ENCODE assay signal across 1 cellular context in genomic region chr1:74375376-74375775, GRCh38.
TF ChIP-seq lines count a peak whose summit lies in the region.

No MANE protein-coding gene starts in this region.

TF ChIP-seq in SK-N-SH treated with all-trans-retinoic acid at 6 μM for 48 hours, 23 proteins besides CTCF, POLR2A, EP300 and RAD21 (continued from another document):
- TF ChIP-seq CSRNP3 (CRISPR knock-in tag; IDR thresholded peaks at IDR 0.05) = no peak
